In genomic region chr20:55880361-55880760, GRCh38 we compare ENCODE assay signal across 29 cellular contexts.
DNase-seq lines count a peak whose midpoint lies in the region; ATAC-seq and TF ChIP-seq lines count a peak whose summit lies in the region.
"Had no signal": no experiment of that assay in that cellular context is flagged by ENCODE, and none has a peak within 500 bp of the region (broad histone marks: within the 10 kb centered on the region; RNA-seq: fewer than 3 reads in every experiment).

No MANE protein-coding gene starts in this region.

- H3K27me3 Mint-ChIP-seq in activated T-helper 17 cell treated with anti-CD3 and anti-CD28 coated beads, Interleukin-2, amount 50 U/mL, for 72 hours: no peaks in the 10 kb centered on the region
- no peaks in the 10 kb centered on the region for H3K27me3 Mint-ChIP-seq in mesothelial cell of epicardium (ENCODE audit: low read depth)
- H3K27me3 Mint-ChIP-seq: CD4-positive, alpha-beta memory T cell had no signal

- peak; percentile 6 for DNase-seq in G401 (ENCODE audit: low spot score)
- DNase-seq in dorsolateral prefrontal cortex: peak in 9 of 10 donors; percentile 7 to 68 (median 54)
- DNase-seq in mucosa of gallbladder (ENCODE audit: low spot score): peak; percentile 35
- peak; percentile 47 for DNase-seq in superior temporal gyrus (ENCODE audit: extremely low spot score)
- no peak for DNase-seq in SKM-1 treated with dmso at 0.1 percent for 144 hours (lab: John Stamatoyannopoulos, UW; ENCODE audit: unreplicated experiment)
- DNase-seq in mesothelial cell of epicardium (ENCODE audit: low spot score in 2 of 2, unreplicated experiment in 2 of 2): no peak
- DNase-seq: AML-193; C1 segment of cervical spinal cord; CD4-positive, alpha-beta memory T cell; COR-L47; GDM1; GOT3; HFFc6; NCI-H1092; NCI-H1417 treated with DMSO at 0.1 percent for 48 hours; NCI-H1694 treated with DMSO at 0.1 percent for 48 hours; NCI-H2081; NCI-H2171; NCI-H226; NCI-H510A; NCI-H69; RPMI8226; SHP77 treated with DMSO at 0.1 percent for 48 hours had no signal

- no peak overlapping the region for H3K27ac Mint-ChIP-seq in activated T-helper 17 cell treated with anti-CD3 and anti-CD28 coated beads, Interleukin-2, amount 50 U/mL, for 72 hours
- H3K27ac Mint-ChIP-seq in mesothelial cell of epicardium: no peak overlapping the region
- H3K27ac Mint-ChIP-seq: CD4-positive, alpha-beta memory T cell; HFFc6 had no signal

- H3K4me1 Mint-ChIP-seq in activated T-helper 17 cell treated with anti-CD3 and anti-CD28 coated beads, Interleukin-2, amount 50 U/mL, for 72 hours: no peaks in the 10 kb centered on the region
- H3K4me1 Mint-ChIP-seq in mesothelial cell of epicardium: no peaks in the 10 kb centered on the region
- H3K4me1 Mint-ChIP-seq: CD4-positive, alpha-beta memory T cell had no signal

- H3K36me3 Mint-ChIP-seq in activated T-helper 17 cell treated with anti-CD3 and anti-CD28 coated beads, Interleukin-2, amount 50 U/mL, for 72 hours (ENCODE audit: low read depth): no peaks in the 10 kb centered on the region
- H3K36me3 Mint-ChIP-seq in mesothelial cell of epicardium: peaks cover 5% of the 10 kb centered on the region
- H3K36me3 Mint-ChIP-seq: CD4-positive, alpha-beta memory T cell had no signal

- no peak overlapping the region for H3K4me3 ChIP-seq in dorsolateral prefrontal cortex
- H3K4me3 ChIP-seq: A549, GM12878, HAP-1 had no signal

- peaks cover 0 to 3% (median 0%) of the 10 kb centered on the region in 45 donors for H3K27me3 ChIP-seq in dorsolateral prefrontal cortex

- in situ Hi-C loops in G401 (cut with HindIII; ENCODE audit: low sequenced_read_pairs): no loop called here

- TF ChIP-seq CTCF in dorsolateral prefrontal cortex (IDR thresholded peaks at IDR 0.05 in 54 of 56, conservative IDR thresholded peaks at IDR 0.05 in 2 of 56; ENCODE audit: low read depth in 1 of 56, partially characterized antibody in 56 of 56) (no peak), mesothelial cell of epicardium (IDR thresholded peaks at IDR 0.05; ENCODE audit: unreplicated experiment) (no peak)

- no peak overlapping the region for H3K27ac ChIP-seq in dorsolateral prefrontal cortex
- H3K27ac ChIP-seq: A549, HL-60 had no signal

- intact Hi-C loops in dorsolateral prefrontal cortex (cut with DNase I): no loop called here

- H3K9me3 Mint-ChIP-seq in activated T-helper 17 cell treated with anti-CD3 and anti-CD28 coated beads, Interleukin-2, amount 50 U/mL, for 72 hours: peaks cover 9% of the 10 kb centered on the region
- H3K9me3 Mint-ChIP-seq in mesothelial cell of epicardium: peaks cover 72% of the 10 kb centered on the region

- ATAC-seq in HG02840 (IDR thresholded peaks at IDR 0.05; ENCODE audit: low FRiP score, unreplicated experiment): no peak
- no peak for ATAC-seq in activated T-helper 17 cell treated with anti-CD3 and anti-CD28 coated beads, Interleukin-2, amount 50 U/mL, for 72 hours (replicated peaks)
- ATAC-seq: A549, GM12878 had no signal

- H3K4me3 Mint-ChIP-seq in activated T-helper 17 cell treated with anti-CD3 and anti-CD28 coated beads, Interleukin-2, amount 50 U/mL, for 72 hours: no peak overlapping the region
- no peak overlapping the region for H3K4me3 Mint-ChIP-seq in mesothelial cell of epicardium
- H3K4me3 Mint-ChIP-seq: CD4-positive, alpha-beta memory T cell; HFFc6 had no signal

Comparison
In these comparisons a context has a peak if more than half of its experiments do, and no peak if none do; other contexts are left out.
1. DNase-seq: peak in G401 (single experiment), dorsolateral prefrontal cortex (9 of 10), mucosa of gallbladder (single experiment) and superior temporal gyrus (single experiment); none in SKM-1 treated with dmso at 0.1 percent for 144 hours (single experiment) and mesothelial cell of epicardium (0 of 2).